Comparison of ENCODE assay signal across 1 cellular context in genomic region chr15:42148808-42149492, GRCh38.
TF ChIP-seq lines count a peak whose summit lies in the region.

No MANE protein-coding gene starts in this region.

TF ChIP-seq in HepG2, 621 proteins besides CTCF, POLR2A, EP300 and RAD21:
- TF ChIP-seq CSRNP2 (CRISPR knock-in tag; conservative IDR thresholded peaks at IDR 0.05; ENCODE audit: low read depth) (no peak), STAG1 (CRISPR knock-in tag; IDR thresholded peaks at IDR 0.05) (0 out of 2 replicates have a peak, but pooled peaks have one; percentile 3)
